In the genomic region with DNA sequence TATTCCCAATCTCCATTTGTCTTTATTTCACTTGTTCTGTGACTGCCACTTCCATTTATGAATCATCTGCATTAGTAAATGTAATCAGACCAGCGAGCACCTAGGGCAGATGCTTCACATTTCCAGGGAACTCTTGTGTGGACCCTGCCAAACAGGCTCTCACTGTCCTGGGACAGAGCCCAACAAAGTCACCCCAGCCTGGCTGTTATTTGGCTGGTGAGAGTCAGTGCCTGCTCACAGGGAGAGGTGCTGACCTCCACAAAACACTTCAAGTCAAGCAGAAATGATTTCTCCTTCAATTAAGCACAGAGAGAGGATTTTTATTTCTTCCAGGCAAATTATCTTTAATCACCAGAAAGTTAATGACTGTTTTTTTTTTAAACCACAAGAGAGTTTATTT, we compare ENCODE assay signal across 19 cellular contexts.
"Had no signal": no experiment of that assay in that cellular context is flagged by ENCODE, and none has a peak within 500 bp of the region (broad histone marks: within the 10 kb centered on the region; RNA-seq: fewer than 3 reads in every experiment).

No MANE protein-coding gene starts in this region.

- H3K9me3 ChIP-seq: body of pancreas, tibial nerve had no signal

- H3K27me3 ChIP-seq: body of pancreas, dorsolateral prefrontal cortex, foreskin keratinocyte, tibial nerve had no signal

- H3K4me1 ChIP-seq: body of pancreas, foreskin keratinocyte, tibial nerve had no signal

- DNase-seq: activated CD4-positive, alpha-beta memory T cell treated with anti-CD3 and anti-CD28 coated beads, Interleukin-2, amount 10 ng/mL, durations not matched to agents 7 days and 5 days; activated CD4-positive, alpha-beta T cell treated with anti-CD3 and anti-CD28 coated beads for 48 hours; activated CD4-positive, CD25-positive, alpha-beta regulatory T cell; activated CD8-positive, alpha-beta memory T cell treated with anti-CD3 and anti-CD28 coated beads, Interleukin-2, amount 10 ng/mL, durations not matched to agents 7 days and 5 days; activated naive CD4-positive, alpha-beta T cell treated with Interleukin-2 at 50 U/mL for 16 hours; activated naive CD8-positive, alpha-beta T cell treated with anti-CD3 and anti-CD28 coated beads, Interleukin-2, amount 10 ng/mL, durations not matched to agents 7 days and 5 days; activated T-cell treated with anti-CD3 and anti-CD28 coated beads, Interleukin-2, amount 50 U/mL, for 24 hours; body of pancreas; caudate nucleus; dorsolateral prefrontal cortex; foreskin keratinocyte; mesenchymal stem cell; natural killer cell; posterior cingulate gyrus; stimulated activated CD4-positive, alpha-beta T cell treated with anti-CD3 and anti-CD28 coated beads, Interleukin-2, amount 100 ng/mL, for 24 hours; stimulated activated naive CD8-positive, alpha-beta T cell treated with anti-CD3 and anti-CD28 coated beads, Interleukin-15, Interleukin-2, amounts not matched to agents 100 U/mL and 50 U/mL, for 24 hours; T1000 had no signal

- ATAC-seq: activated CD8-positive, alpha-beta memory T cell treated with anti-CD3 and anti-CD28 coated beads, Interleukin-2, amount 10 ng/mL, durations not matched to agents 7 days and 5 days; body of pancreas; foreskin keratinocyte; natural killer cell; stimulated activated naive CD8-positive, alpha-beta T cell treated with anti-CD3 and anti-CD28 coated beads, Interleukin-15, Interleukin-2, amounts not matched to agents 100 U/mL and 50 U/mL, for 24 hours had no signal

- H3K4me1 Mint-ChIP-seq: activated CD4-positive, alpha-beta memory T cell treated with anti-CD3 and anti-CD28 coated beads, Interleukin-2, amount 10 ng/mL, durations not matched to agents 7 days and 5 days; activated CD8-positive, alpha-beta memory T cell treated with anti-CD3 and anti-CD28 coated beads, Interleukin-2, amount 10 ng/mL, durations not matched to agents 7 days and 5 days; activated naive CD8-positive, alpha-beta T cell treated with anti-CD3 and anti-CD28 coated beads, Interleukin-2, amount 10 ng/mL, durations not matched to agents 7 days and 5 days; natural killer cell had no signal

- H3K36me3 Mint-ChIP-seq: activated CD8-positive, alpha-beta memory T cell treated with anti-CD3 and anti-CD28 coated beads, Interleukin-2, amount 10 ng/mL, durations not matched to agents 7 days and 5 days; activated naive CD8-positive, alpha-beta T cell treated with anti-CD3 and anti-CD28 coated beads, Interleukin-2, amount 10 ng/mL, durations not matched to agents 7 days and 5 days had no signal

- H3K9me3 Mint-ChIP-seq: activated naive CD8-positive, alpha-beta T cell treated with anti-CD3 and anti-CD28 coated beads, Interleukin-2, amount 10 ng/mL, durations not matched to agents 7 days and 5 days; activated T-cell treated with anti-CD3 and anti-CD28 coated beads, Interleukin-2, amount 50 U/mL, for 24 hours had no signal

- H3K27me3 Mint-ChIP-seq: activated CD4-positive, alpha-beta memory T cell treated with anti-CD3 and anti-CD28 coated beads, Interleukin-2, amount 10 ng/mL, durations not matched to agents 7 days and 5 days; activated CD8-positive, alpha-beta memory T cell treated with anti-CD3 and anti-CD28 coated beads, Interleukin-2, amount 10 ng/mL, durations not matched to agents 7 days and 5 days; activated naive CD8-positive, alpha-beta T cell treated with anti-CD3 and anti-CD28 coated beads, Interleukin-2, amount 10 ng/mL, durations not matched to agents 7 days and 5 days; activated T-cell treated with anti-CD3 and anti-CD28 coated beads, Interleukin-2, amount 50 U/mL, for 24 hours had no signal

- H3K4me3 ChIP-seq: body of pancreas, dorsolateral prefrontal cortex, tibial nerve had no signal

- H3K27ac Mint-ChIP-seq: activated CD4-positive, alpha-beta memory T cell treated with anti-CD3 and anti-CD28 coated beads, Interleukin-2, amount 10 ng/mL, durations not matched to agents 7 days and 5 days; activated CD8-positive, alpha-beta memory T cell treated with anti-CD3 and anti-CD28 coated beads, Interleukin-2, amount 10 ng/mL, durations not matched to agents 7 days and 5 days; activated naive CD8-positive, alpha-beta T cell treated with anti-CD3 and anti-CD28 coated beads, Interleukin-2, amount 10 ng/mL, durations not matched to agents 7 days and 5 days; activated T-cell treated with anti-CD3 and anti-CD28 coated beads, Interleukin-2, amount 50 U/mL, for 24 hours; activated T-helper 2 cell treated with anti-CD3 and anti-CD28 coated beads, Interferon-gamma antibody, Interleukin-2, Interleukin-4, amounts not matched to agents 10 μg/mL and 5 μg/mL and 100 μg/mL, durations not matched to agents 14 hours and 24 hours and 36 hours; natural killer cell had no signal

- H3K27ac ChIP-seq: body of pancreas, dorsolateral prefrontal cortex, foreskin keratinocyte, tibial nerve had no signal

- H3K36me3 ChIP-seq: tibial nerve had no signal

- H3K4me3 Mint-ChIP-seq: activated CD4-positive, alpha-beta memory T cell treated with anti-CD3 and anti-CD28 coated beads, Interleukin-2, amount 10 ng/mL, durations not matched to agents 7 days and 5 days; activated CD8-positive, alpha-beta memory T cell treated with anti-CD3 and anti-CD28 coated beads, Interleukin-2, amount 10 ng/mL, durations not matched to agents 7 days and 5 days; activated naive CD8-positive, alpha-beta T cell treated with anti-CD3 and anti-CD28 coated beads, Interleukin-2, amount 10 ng/mL, durations not matched to agents 7 days and 5 days; activated T-cell treated with anti-CD3 and anti-CD28 coated beads, Interleukin-2, amount 50 U/mL, for 24 hours; natural killer cell had no signal
